13 cellular contexts compared by ENCODE assay signal in genomic region chr3:170421147-170421641, GRCh38. TPM values are rescaled to one million over a fixed set of nuclear protein-coding genes. Genes with fewer than 3 reads are reported as not detected.
DNase-seq lines count a peak whose midpoint lies in the region; ATAC-seq, FAIRE-seq and TF ChIP-seq lines count a peak whose summit lies in the region.
"Had no signal": no experiment of that assay in that cellular context is flagged by ENCODE, and none has a peak within 500 bp of the region (broad histone marks: within the 10 kb centered on the region; RNA-seq: fewer than 3 reads in every experiment).

No MANE protein-coding gene starts in this region.

- H3K9me3 ChIP-seq in mammary epithelial cell (replicated peaks; ENCODE audit: insufficient read depth, low read length) (peaks cover 3% of the 10 kb centered on the region), skeletal muscle satellite cell (replicated peaks; ENCODE audit: low read length) (no peaks in the 10 kb centered on the region), transverse colon (no peaks in the 10 kb centered on the region), small intestine (ENCODE audit: control insufficient read depth, low read depth) (no peaks in the 10 kb centered on the region)
- no peaks in the 10 kb centered on the region for H3K9me3 ChIP-seq in CD4-positive, alpha-beta T cell (ENCODE audit: control insufficient read depth, low read length)
- H3K9me3 ChIP-seq: left lung, MG63 had no signal

- no peak overlapping the region for H3K27ac Mint-ChIP-seq in CD4-positive, alpha-beta T cell
- H3K27ac Mint-ChIP-seq: activated T-helper 1 cell treated with anti-CD3 and anti-CD28 coated beads, Interleukin-12 subunit alpha, Interleukin-12 subunit beta, Interleukin-2, Interleukin-4 antibody, amounts not matched to agents 30 ng/mL and 10 ng/mL and 1 ng/mL, durations not matched to agents 14 hours and 24 hours and 36 hours; stimulated activated naive CD8-positive, alpha-beta T cell treated with anti-CD3 and anti-CD28 coated beads, Interleukin-15, amount 100 ng/mL, for 72 hours had no signal

- H3K27ac ChIP-seq in mammary epithelial cell (ENCODE audit: insufficient read depth, low read depth, low read length) = no peak overlapping the region
- no peak overlapping the region for H3K27ac ChIP-seq in CD4-positive, alpha-beta T cell (ENCODE audit: low read depth, low read length)
- H3K27ac ChIP-seq in transverse colon = peak overlapping the region in 1 of 4 donors; percentile 44
- H3K27ac ChIP-seq in small intestine (ENCODE audit: low read depth in 1 of 2, low read length in 1 of 2) = no peak overlapping the region

- no peak for ATAC-seq in CD4-positive, alpha-beta T cell (ENCODE audit: poor library complexity)
- ATAC-seq in HG03565 (IDR thresholded peaks at IDR 0.05; ENCODE audit: unreplicated experiment) = no peak
- ATAC-seq: left lung; stimulated activated naive CD8-positive, alpha-beta T cell treated with anti-CD3 and anti-CD28 coated beads, Interleukin-15, amount 100 ng/mL, for 72 hours had no signal

- peak overlapping the region; percentile 64 for H3K4me2 ChIP-seq in mammary epithelial cell (ENCODE audit: insufficient read depth, low read depth, low read length)
- H3K4me2 ChIP-seq in skeletal muscle satellite cell (ENCODE audit: low read length) = peak overlapping the region; percentile 47

- CTCF ChIA-PET in mammary epithelial cell (lab: Charles Lee; ENCODE audit: low non-redundant PET) = no interaction called here
- CTCF ChIA-PET in CD4-positive, alpha-beta T cell (lab: Charles Lee) = no interaction called here

- dilution Hi-C loops in mammary epithelial cell (cut with HindIII; ENCODE audit: low sequenced_read_pairs) = loop anchor here (5.0 kb wide), 1 partner anchor 391 kb away; no protein-coding TSS in a partner anchor

- H3K4me3 ChIP-seq in mammary epithelial cell (replicated peaks in 1 of 3; ENCODE audit: insufficient read depth in 1 of 3, low read depth in 2 of 3, low read length in 3 of 3) = no peak overlapping the region
- no peak overlapping the region for H3K4me3 ChIP-seq in skeletal muscle satellite cell (ENCODE audit: low read length)
- no peak overlapping the region for H3K4me3 ChIP-seq in transverse colon
- no peak overlapping the region for H3K4me3 ChIP-seq in small intestine (ENCODE audit: low read depth in 1 of 2, low read length in 2 of 2)
- H3K4me3 ChIP-seq: left lung had no signal

- no peak overlapping the region for H3K4me3 Mint-ChIP-seq in CD4-positive, alpha-beta T cell
- H3K4me3 Mint-ChIP-seq: activated T-helper 1 cell treated with anti-CD3 and anti-CD28 coated beads, Interleukin-12 subunit alpha, Interleukin-12 subunit beta, Interleukin-2, Interleukin-4 antibody, amounts not matched to agents 30 ng/mL and 10 ng/mL and 1 ng/mL, durations not matched to agents 14 hours and 24 hours and 36 hours had no signal

- H2AFZ ChIP-seq in mammary epithelial cell (ENCODE audit: low read depth, low read length) = peak overlapping the region; percentile 78

- no peaks in the 10 kb centered on the region for H3K79me2 ChIP-seq in mammary epithelial cell (ENCODE audit: insufficient read depth, low read length)

- H3K27me3 Mint-ChIP-seq in CD4-positive, alpha-beta T cell = peaks cover 50% of the 10 kb centered on the region

- no peak for TF ChIP-seq CTCF in mammary epithelial cell (conservative IDR thresholded peaks at IDR 0.05 in 1 of 2, IDR thresholded peaks at IDR 0.05 in 1 of 2; ENCODE audit: extremely low read depth in 1 of 2, insufficient read depth in 1 of 2, low read depth in 1 of 2, low read length in 2 of 2)
- TF ChIP-seq CTCF in CD4-positive, alpha-beta T cell (IDR thresholded peaks at IDR 0.05) = no peak
- no peak for TF ChIP-seq CTCF in transverse colon (IDR thresholded peaks at IDR 0.05)

- peak; percentile 35 for DNase-seq in G401 (ENCODE audit: low spot score)
- no peak for DNase-seq in mammary epithelial cell
- peak in 42 of 51 donors; percentile 11 to 77 (median 48) for DNase-seq in hypothalamus (lab: John Stamatoyannopoulos, UW)
- no peak for DNase-seq in CD4-positive, alpha-beta T cell
- no peak for DNase-seq in transverse colon
- DNase-seq in small intestine = no peak
- DNase-seq: effector CD4-positive, alpha-beta T cell; left lung; MG63; stimulated activated naive CD8-positive, alpha-beta T cell treated with anti-CD3 and anti-CD28 coated beads, Interleukin-15, amount 100 ng/mL, for 72 hours had no signal

- no TSS peak for BruUV-seq in mammary epithelial cell (replicated peaks; lab: Mats Ljungman, UMichigan)

- H3K36me3 Mint-ChIP-seq in CD4-positive, alpha-beta T cell (ENCODE audit: low read depth) = no peaks in the 10 kb centered on the region

- no peak for TF ChIP-seq EP300 in transverse colon (IDR thresholded peaks at IDR 0.05; ENCODE audit: low read depth)

- H3K9ac ChIP-seq in mammary epithelial cell (ENCODE audit: insufficient read depth, low read length) = no peak overlapping the region
- H3K9ac ChIP-seq in skeletal muscle satellite cell (ENCODE audit: low read depth, low read length) = no peak overlapping the region

- H3K9me3 Mint-ChIP-seq in CD4-positive, alpha-beta T cell = no peaks in the 10 kb centered on the region
- H3K9me3 Mint-ChIP-seq: activated T-helper 1 cell treated with anti-CD3 and anti-CD28 coated beads, Interleukin-12 subunit alpha, Interleukin-12 subunit beta, Interleukin-2, Interleukin-4 antibody, amounts not matched to agents 30 ng/mL and 10 ng/mL and 1 ng/mL, durations not matched to agents 14 hours and 24 hours and 36 hours; stimulated activated naive CD8-positive, alpha-beta T cell treated with anti-CD3 and anti-CD28 coated beads, Interleukin-15, amount 100 ng/mL, for 72 hours had no signal

- in situ Hi-C loops in G401 (cut with HindIII; ENCODE audit: low sequenced_read_pairs) (no loop called here), mammary epithelial cell (cut with MboI; ENCODE audit: low sequenced_read_pairs in 2 of 2) (no loop called here), transverse colon (cut with MboI; ENCODE audit: low pct_ligation_motif_present in 1 of 4, low pct_unique_long_range_greater_than_20kb in 1 of 4, low sequenced_read_pairs in 3 of 4) (loop anchor here in 3 of 4 donors (25.0 kb wide), 3 partner anchors 109 to 391 kb away; no protein-coding TSS in a partner anchor)

- intact Hi-C loops in mammary epithelial cell (cut with micrococcal nuclease) = no loop called here
- intact Hi-C loops in CD4-positive, alpha-beta T cell (cut with DNase I, micrococcal nuclease) = no loop called here
- intact Hi-C loops in transverse colon (cut with DNase I; ENCODE audit: low total_unique reads) = no loop called here

- peaks cover 12% of the 10 kb centered on the region for H3K4me1 Mint-ChIP-seq in CD4-positive, alpha-beta T cell (ENCODE audit: low read depth)

- FAIRE-seq in small intestine (lab: Jason Lieb, UNC) = no peak

- H4K20me1 ChIP-seq in mammary epithelial cell (ENCODE audit: insufficient read depth, low read length) = no peaks in the 10 kb centered on the region

- 28% methylated on average over 10 of the region's 12 CpGs for WGBS in mammary epithelial cell (ENCODE audit: low coverage, missing lambda C conversion rate)
- 60 to 70% methylated on average over 1 to 12 of the region's 12 CpGs for WGBS in transverse colon (ENCODE audit: low coverage in 1 of 2), 2 donors
- 67 to 87% (median 83%) methylated on average over 12 of the region's 12 CpGs for WGBS in small intestine, 3 donors

- POLR2A ChIA-PET in CD4-positive, alpha-beta T cell (lab: Charles Lee) = no interaction called here

- H3K36me3 ChIP-seq in mammary epithelial cell (ENCODE audit: insufficient read depth, low read length) (no peaks in the 10 kb centered on the region), skeletal muscle satellite cell (ENCODE audit: insufficient read depth, low read length) (no peaks in the 10 kb centered on the region), transverse colon (no peaks in the 10 kb centered on the region), small intestine (ENCODE audit: control insufficient read depth in 2 of 2, insufficient read depth in 2 of 2, low read length in 2 of 2) (no peaks in the 10 kb centered on the region)
- H3K36me3 ChIP-seq: left lung, MG63 had no signal

- TF ChIP-seq POLR2A in transverse colon (IDR thresholded peaks at IDR 0.05) = no peak

- H3K4me1 ChIP-seq in mammary epithelial cell (ENCODE audit: insufficient read depth, low read length) (peaks cover 11% of the 10 kb centered on the region), skeletal muscle satellite cell (ENCODE audit: control insufficient read depth, insufficient read depth, low read length) (peaks cover 12% of the 10 kb centered on the region), transverse colon (peaks cover 4 to 19% (median 18%) of the 10 kb centered on the region in 4 donors), small intestine (ENCODE audit: control insufficient read depth in 2 of 2, insufficient read depth in 1 of 2, low read depth in 1 of 2, low read length in 1 of 2) (peaks cover 0 to 7% of the 10 kb centered on the region in 2 donors)

- H3K27me3 ChIP-seq in mammary epithelial cell (ENCODE audit: insufficient read depth, low read length) (peaks cover 8% of the 10 kb centered on the region), skeletal muscle satellite cell (ENCODE audit: control insufficient read depth, insufficient read depth, low read length) (peaks cover 5% of the 10 kb centered on the region), transverse colon (peaks cover 46% of the 10 kb centered on the region), small intestine (ENCODE audit: control insufficient read depth in 2 of 2, insufficient read depth in 2 of 2, low read length in 2 of 2) (peaks cover 7 to 9% of the 10 kb centered on the region in 2 donors)
- peaks cover 30% of the 10 kb centered on the region for H3K27me3 ChIP-seq in CD4-positive, alpha-beta T cell (ENCODE audit: control insufficient read depth, insufficient read depth, low read length)
- H3K27me3 ChIP-seq: MG63 had no signal

RNA-seq across cellular contexts. Expression of gene CLDN11, which starts 2.5 kb away (rescaled TPM):
- total RNA-seq in G401 (2014; rRNA removed; shearing (Covaris generic)) = 3.3 and 4.2 TPM in 2 replicates
- total RNA-seq in mammary epithelial cell (10 to 100 TPM in 1 of 2 donors, under 1 TPM in 1; 0.21 to 21.3 TPM), transverse colon (10 to 100 TPM in 1 of 4 donors, 1 to 10 TPM in 3; 4.6 to 13.5 (median 7.2) TPM)
- polyA plus RNA-seq in mammary epithelial cell (0.34 TPM), small intestine (1 to 10 TPM in 1 of 3 donors, under 1 TPM in 2; 0.45 to 6.5 (median 0.54) TPM)
- polyA minus RNA-seq in mammary epithelial cell = not detected
- total RNA-seq in skeletal muscle satellite cell (2012; rRNA removed) = 286 and 615 TPM in 2 replicates
- total RNA-seq in CD4-positive, alpha-beta T cell = not detected
- total RNA-seq: activated T-helper 1 cell treated with anti-CD3 and anti-CD28 coated beads, Interleukin-12 subunit alpha, Interleukin-12 subunit beta, Interleukin-2, Interleukin-4 antibody, amounts not matched to agents 30 ng/mL and 10 ng/mL and 1 ng/mL, durations not matched to agents 14 hours and 24 hours and 36 hours had no signal

Comparison
In these comparisons a context has a peak if more than half of its experiments do, and no peak if none do; other contexts are left out.
1. DNase-seq: peak in G401 (single experiment) and hypothalamus (42 of 51); none in mammary epithelial cell (single experiment), CD4-positive, alpha-beta T cell (0 of 10), transverse colon (single experiment) and small intestine (single experiment).
2. in situ Hi-C loops: an anchor here in transverse colon (25.0 kb wide); none called in G401 and mammary epithelial cell.